Comparison of ENCODE assay signal across 13 cellular contexts in genomic region chr14:75198291-75198933, GRCh38. TPM values are rescaled to one million over a fixed set of nuclear protein-coding genes. Genes with fewer than 3 reads are reported as not detected.
DNase-seq lines count a peak whose midpoint lies in the region; ATAC-seq and TF ChIP-seq lines count a peak whose summit lies in the region.
"Had no signal": no experiment of that assay in that cellular context is flagged by ENCODE, and none has a peak within 500 bp of the region (broad histone marks: within the 10 kb centered on the region; RNA-seq: fewer than 3 reads in every experiment).

No MANE protein-coding gene starts in this region.

- peak overlapping the region; percentile 18; the same call in 1 of the 2 replicates for H2AFZ ChIP-seq in Loucy (ENCODE audit: low read length)

- DNase-seq in AG10803 (ENCODE audit: low read depth) (peak; percentile 28), midbrain (lab: John Stamatoyannopoulos, UW) (peak; percentile 32), OCI-M2 (lab: John Stamatoyannopoulos, UW; ENCODE audit: unreplicated experiment) (no peak)
- DNase-seq in activated CD8-positive, alpha-beta T cell treated with anti-CD3 and anti-CD28 coated beads for 36 hours, result no peak
- DNase-seq: activated T-cell treated with anti-CD3 and anti-CD28 coated beads, Interleukin-2, amount 50 U/mL, for 48 hours; stimulated activated naive B cell treated with anti-CD40 and anti-IgM and Interleukin-4, amounts not matched to agents 10 μg/mL and 1 μg/mL and 100 μg/mL, for 72 hours; T1000 had no signal

- no peaks in the 10 kb centered on the region for H3K9me3 ChIP-seq in Loucy (ENCODE audit: insufficient read depth, low read depth, low read length)

- no peak overlapping the region for H3K9ac ChIP-seq in Loucy (ENCODE audit: low read depth, low read length, poor library complexity, severe bottlenecking)
- H3K9ac ChIP-seq: KMS-11 had no signal

- no peaks in the 10 kb centered on the region for H3K9me2 ChIP-seq in Loucy (replicated peaks; ENCODE audit: low read depth, low read length)

- peaks cover 16% of the 10 kb centered on the region for H3K4me1 Mint-ChIP-seq in brain
- no peaks in the 10 kb centered on the region for H3K4me1 Mint-ChIP-seq in activated CD8-positive, alpha-beta T cell treated with anti-CD3 and anti-CD28 coated beads for 36 hours (ENCODE audit: low read depth)

- no peaks in the 10 kb centered on the region for H4K20me1 ChIP-seq in Loucy (ENCODE audit: insufficient read depth, low read length, poor library complexity, severe bottlenecking)

- H3K36me3 ChIP-seq in Loucy (ENCODE audit: insufficient read depth, low read length), result no peaks in the 10 kb centered on the region

- H3K4me3 ChIP-seq in AG10803 (ENCODE audit: low read length) (no peak overlapping the region), Loucy (ENCODE audit: low read length, poor library complexity, severe bottlenecking) (no peak overlapping the region)
- H3K4me3 ChIP-seq: GM12878 had no signal

- ATAC-seq in GM18858 (IDR thresholded peaks at IDR 0.05; ENCODE audit: unreplicated experiment), result no peak
- no peak for ATAC-seq in activated CD8-positive, alpha-beta T cell treated with anti-CD3 and anti-CD28 coated beads for 36 hours
- ATAC-seq in GM18868 (IDR thresholded peaks at IDR 0.05; ENCODE audit: unreplicated experiment), result no peak
- ATAC-seq: GM12878; stimulated activated naive B cell treated with anti-CD40 and anti-IgM and Interleukin-4, amounts not matched to agents 10 μg/mL and 1 μg/mL and 100 μg/mL, for 72 hours had no signal

- TF ChIP-seq CTCF in AG10803 (conservative IDR thresholded peaks at IDR 0.05; ENCODE audit: low read length), result no peak
- no peak for TF ChIP-seq CTCF in Loucy (conservative IDR thresholded peaks at IDR 0.05; ENCODE audit: low read length)
- no peak for TF ChIP-seq CTCF in brain (conservative IDR thresholded peaks at IDR 0.05)
- no peak for TF ChIP-seq CTCF in activated CD8-positive, alpha-beta T cell treated with anti-CD3 and anti-CD28 coated beads for 36 hours (IDR thresholded peaks at IDR 0.05)

- no peaks in the 10 kb centered on the region for H3K79me2 ChIP-seq in Loucy (ENCODE audit: insufficient read depth, low read length)

- H3K4me2 ChIP-seq in Loucy (ENCODE audit: low read depth, low read length, poor library complexity, severe bottlenecking), result no peak overlapping the region
- H3K4me2 ChIP-seq: KMS-11 had no signal

- H3F3A ChIP-seq in Loucy (ENCODE audit: low read depth), result no peaks in the 10 kb centered on the region

- H3K4me1 ChIP-seq in Loucy (ENCODE audit: insufficient read depth, low read length, poor library complexity, severe bottlenecking), result peaks cover 18% of the 10 kb centered on the region

- POLR2A ChIA-PET in activated CD8-positive, alpha-beta T cell treated with anti-CD3 and anti-CD28 coated beads for 36 hours (lab: Charles Lee), result interaction anchor here (0.6 kb wide), 1 partner anchor 401 kb away, joined by 4 read pairs; no protein-coding TSS in a partner anchor

- H3K4me3 Mint-ChIP-seq in brain, result peak overlapping the region in 2 of 5 experiments; percentile 11 to 23
- H3K4me3 Mint-ChIP-seq in activated CD8-positive, alpha-beta T cell treated with anti-CD3 and anti-CD28 coated beads for 36 hours, result no peak overlapping the region
- H3K4me3 Mint-ChIP-seq: stimulated activated naive B cell treated with anti-CD40 and anti-IgM and Interleukin-4, amounts not matched to agents 10 μg/mL and 1 μg/mL and 100 μg/mL, for 72 hours had no signal

- no peaks in the 10 kb centered on the region for H3K36me3 Mint-ChIP-seq in brain
- H3K36me3 Mint-ChIP-seq in activated CD8-positive, alpha-beta T cell treated with anti-CD3 and anti-CD28 coated beads for 36 hours (ENCODE audit: low read depth), result no peaks in the 10 kb centered on the region
- H3K36me3 Mint-ChIP-seq: stimulated activated naive B cell treated with anti-CD40 and anti-IgM and Interleukin-4, amounts not matched to agents 10 μg/mL and 1 μg/mL and 100 μg/mL, for 72 hours had no signal

- H3K27me3 ChIP-seq in Loucy (ENCODE audit: insufficient read depth, low read length, poor library complexity, severe bottlenecking), result no peaks in the 10 kb centered on the region

- CTCF ChIA-PET in activated CD8-positive, alpha-beta T cell treated with anti-CD3 and anti-CD28 coated beads for 36 hours (lab: Charles Lee), result interaction anchor here (0.6 to 1.0 kb wide), 2 partner anchors 12 to 105 kb away, joined by 3 read pairs; no protein-coding TSS in a partner anchor

- intact Hi-C loops in activated CD8-positive, alpha-beta T cell treated with anti-CD3 and anti-CD28 coated beads for 36 hours (cut with micrococcal nuclease), result no loop called here

- no peaks in the 10 kb centered on the region for H3K9me3 Mint-ChIP-seq in brain
- no peaks in the 10 kb centered on the region for H3K9me3 Mint-ChIP-seq in activated CD8-positive, alpha-beta T cell treated with anti-CD3 and anti-CD28 coated beads for 36 hours

- peak overlapping the region in 4 of 5 experiments; percentile 39 to 85 (median 48) for H3K27ac Mint-ChIP-seq in brain
- no peak overlapping the region for H3K27ac Mint-ChIP-seq in activated CD8-positive, alpha-beta T cell treated with anti-CD3 and anti-CD28 coated beads for 36 hours
- H3K27ac Mint-ChIP-seq: stimulated activated naive B cell treated with anti-CD40 and anti-IgM and Interleukin-4, amounts not matched to agents 10 μg/mL and 1 μg/mL and 100 μg/mL, for 72 hours had no signal

- H3K27me3 Mint-ChIP-seq in brain, result peaks cover 15% of the 10 kb centered on the region
- H3K27me3 Mint-ChIP-seq in activated CD8-positive, alpha-beta T cell treated with anti-CD3 and anti-CD28 coated beads for 36 hours, result no peaks in the 10 kb centered on the region
- H3K27me3 Mint-ChIP-seq: stimulated activated naive B cell treated with anti-CD40 and anti-IgM and Interleukin-4, amounts not matched to agents 10 μg/mL and 1 μg/mL and 100 μg/mL, for 72 hours had no signal

RNA-seq across cellular contexts. Expression of gene TMED10, which starts 22.0 kb away (rescaled TPM):
- 227 TPM for polyA plus RNA-seq in brain (ENCODE audit: insufficient read depth, low read depth, low replicate concordance)
- total RNA-seq in activated CD8-positive, alpha-beta T cell treated with anti-CD3 and anti-CD28 coated beads for 36 hours, result 100 to 1,000 TPM; 173 to 179 TPM

Comparison
In these comparisons a context has a peak if more than half of its experiments do, and no peak if none do; other contexts are left out.
1. DNase-seq: peak in AG10803 (single experiment) and midbrain (single experiment); none in OCI-M2 (single experiment) and activated CD8-positive, alpha-beta T cell treated with anti-CD3 and anti-CD28 coated beads for 36 hours (single experiment).